ENCODE assay signal across 1 cellular context in the genomic region with DNA sequence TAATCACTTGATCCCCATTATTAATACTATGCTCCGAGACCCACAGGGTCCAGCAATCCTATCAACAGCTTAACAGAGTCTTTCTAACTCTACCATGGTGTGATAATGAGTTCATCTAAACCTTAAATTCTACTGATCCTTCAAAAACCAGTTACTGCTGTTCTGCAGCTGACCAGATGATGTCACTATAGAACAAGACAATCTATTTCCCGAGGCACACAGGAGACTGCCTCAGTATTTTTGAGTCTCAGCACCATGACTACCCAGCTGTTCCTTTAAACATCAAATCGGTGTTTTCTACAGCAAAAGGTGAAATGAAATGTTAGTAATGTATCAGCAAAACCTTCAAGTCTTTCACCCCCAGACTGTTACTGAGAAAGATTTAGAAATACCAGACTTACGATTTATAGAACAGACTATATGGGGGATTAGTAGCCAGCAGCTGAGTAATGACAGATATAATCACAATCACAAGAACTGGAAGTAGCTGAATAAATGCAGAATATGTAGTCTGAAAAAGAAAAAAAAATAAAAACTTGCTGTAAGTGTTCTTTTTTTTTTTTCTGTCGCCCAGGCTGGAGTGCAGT.
TF ChIP-seq lines count a peak whose summit lies in the region.

No MANE protein-coding gene starts in this region.

TF ChIP-seq in WTC11, 78 proteins besides CTCF, POLR2A, EP300 and RAD21 (continued from another document):
- TF ChIP-seq STAT6 (CRISPR knock-in tag; conservative IDR thresholded peaks at IDR 0.05; ENCODE audit: low read depth) = no peak
- TF ChIP-seq GRHL2 (CRISPR knock-in tag; IDR thresholded peaks at IDR 0.05; ENCODE audit: insufficient replicate concordance, severe bottlenecking) = no peak
- TF ChIP-seq ZNF121 (CRISPR knock-in tag; IDR thresholded peaks at IDR 0.05) = no peak
- TF ChIP-seq MAX (CRISPR knock-in tag; IDR thresholded peaks at IDR 0.05) = no peak
- TF ChIP-seq, protein P1, sequence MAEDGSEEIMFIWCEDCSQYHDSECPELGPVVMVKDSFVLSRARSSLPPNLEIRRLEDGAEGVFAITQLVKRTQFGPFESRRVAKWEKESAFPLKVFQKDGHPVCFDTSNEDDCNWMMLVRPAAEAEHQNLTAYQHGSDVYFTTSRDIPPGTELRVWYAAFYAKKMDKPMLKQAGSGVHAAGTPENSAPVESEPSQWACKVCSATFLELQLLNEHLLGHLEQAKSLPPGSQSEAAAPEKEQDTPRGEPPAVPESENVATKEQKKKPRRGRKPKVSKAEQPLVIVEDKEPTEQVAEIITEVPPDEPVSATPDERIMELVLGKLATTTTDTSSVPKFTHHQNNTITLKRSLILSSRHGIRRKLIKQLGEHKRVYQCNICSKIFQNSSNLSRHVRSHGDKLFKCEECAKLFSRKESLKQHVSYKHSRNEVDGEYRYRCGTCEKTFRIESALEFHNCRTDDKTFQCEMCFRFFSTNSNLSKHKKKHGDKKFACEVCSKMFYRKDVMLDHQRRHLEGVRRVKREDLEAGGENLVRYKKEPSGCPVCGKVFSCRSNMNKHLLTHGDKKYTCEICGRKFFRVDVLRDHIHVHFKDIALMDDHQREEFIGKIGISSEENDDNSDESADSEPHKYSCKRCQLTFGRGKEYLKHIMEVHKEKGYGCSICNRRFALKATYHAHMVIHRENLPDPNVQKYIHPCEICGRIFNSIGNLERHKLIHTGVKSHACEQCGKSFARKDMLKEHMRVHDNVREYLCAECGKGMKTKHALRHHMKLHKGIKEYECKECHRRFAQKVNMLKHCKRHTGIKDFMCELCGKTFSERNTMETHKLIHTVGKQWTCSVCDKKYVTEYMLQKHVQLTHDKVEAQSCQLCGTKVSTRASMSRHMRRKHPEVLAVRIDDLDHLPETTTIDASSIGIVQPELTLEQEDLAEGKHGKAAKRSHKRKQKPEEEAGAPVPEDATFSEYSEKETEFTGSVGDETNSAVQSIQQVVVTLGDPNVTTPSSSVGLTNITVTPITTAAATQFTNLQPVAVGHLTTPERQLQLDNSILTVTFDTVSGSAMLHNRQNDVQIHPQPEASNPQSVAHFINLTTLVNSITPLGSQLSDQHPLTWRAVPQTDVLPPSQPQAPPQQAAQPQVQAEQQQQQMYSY (CRISPR knock-in tag; IDR thresholded peaks at IDR 0.05) = no peak
- no peak for TF ChIP-seq ZNF263 (CRISPR knock-in tag; IDR thresholded peaks at IDR 0.05; ENCODE audit: low read depth)
- TF ChIP-seq NFATC4 (CRISPR knock-in tag; IDR thresholded peaks at IDR 0.05) = no peak
- TF ChIP-seq, protein P2, sequence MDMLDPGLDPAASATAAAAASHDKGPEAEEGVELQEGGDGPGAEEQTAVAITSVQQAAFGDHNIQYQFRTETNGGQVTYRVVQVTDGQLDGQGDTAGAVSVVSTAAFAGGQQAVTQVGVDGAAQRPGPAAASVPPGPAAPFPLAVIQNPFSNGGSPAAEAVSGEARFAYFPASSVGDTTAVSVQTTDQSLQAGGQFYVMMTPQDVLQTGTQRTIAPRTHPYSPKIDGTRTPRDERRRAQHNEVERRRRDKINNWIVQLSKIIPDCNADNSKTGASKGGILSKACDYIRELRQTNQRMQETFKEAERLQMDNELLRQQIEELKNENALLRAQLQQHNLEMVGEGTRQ (CRISPR knock-in tag; IDR thresholded peaks at IDR 0.05) = no peak
- no peak for TF ChIP-seq FOXP1 (CRISPR knock-in tag; IDR thresholded peaks at IDR 0.05; ENCODE audit: borderline replicate concordance)
- no peak for TF ChIP-seq E2F5 (CRISPR knock-in tag; IDR thresholded peaks at IDR 0.05)
- TF ChIP-seq TEAD4 (CRISPR knock-in tag; IDR thresholded peaks at IDR 0.05) = no peak
